ENCODE assay signal across 1 cellular context in genomic region chr1:209207701-209208286, GRCh38.
TF ChIP-seq lines count a peak whose summit lies in the region.

No MANE protein-coding gene starts in this region.

TF ChIP-seq in HCT116, 20 proteins besides CTCF, POLR2A, EP300 and RAD21 (continued from another document):
- TF ChIP-seq REST (IDR thresholded peaks at IDR 0.05; ENCODE audit: low read depth), result no peak
